In the genomic region with DNA sequence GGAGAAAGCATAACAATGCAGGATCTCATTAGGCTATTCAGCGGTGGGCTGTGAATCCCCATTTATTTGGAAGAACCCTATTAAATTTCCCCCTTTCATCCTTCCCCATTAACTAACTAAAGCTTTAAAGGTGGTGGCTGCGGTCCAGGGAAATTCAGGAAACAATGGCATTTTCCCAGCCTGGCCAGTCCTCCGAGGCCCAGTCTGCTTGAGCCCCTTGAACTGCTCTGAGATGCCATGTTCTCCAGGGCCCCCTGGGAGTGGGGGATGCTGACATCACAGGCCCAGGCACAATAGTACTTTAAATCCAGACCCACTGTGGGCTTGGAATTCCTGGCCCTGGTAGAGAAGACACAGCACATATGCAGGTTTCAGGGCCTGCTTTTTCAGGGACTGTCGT, we compare ENCODE assay signal across 1 cellular context.
TF ChIP-seq lines count a peak whose summit lies in the region.

No MANE protein-coding gene starts in this region.

TF ChIP-seq in WTC11, 78 proteins besides CTCF, POLR2A, EP300 and RAD21 (continued from another document):
- TF ChIP-seq ATF1 (CRISPR knock-in tag; IDR thresholded peaks at IDR 0.05) (no peak), ZNF121 (CRISPR knock-in tag; IDR thresholded peaks at IDR 0.05) (no peak), JAZF1 (CRISPR knock-in tag; IDR thresholded peaks at IDR 0.05) (no peak)
- TF ChIP-seq, protein P1, sequence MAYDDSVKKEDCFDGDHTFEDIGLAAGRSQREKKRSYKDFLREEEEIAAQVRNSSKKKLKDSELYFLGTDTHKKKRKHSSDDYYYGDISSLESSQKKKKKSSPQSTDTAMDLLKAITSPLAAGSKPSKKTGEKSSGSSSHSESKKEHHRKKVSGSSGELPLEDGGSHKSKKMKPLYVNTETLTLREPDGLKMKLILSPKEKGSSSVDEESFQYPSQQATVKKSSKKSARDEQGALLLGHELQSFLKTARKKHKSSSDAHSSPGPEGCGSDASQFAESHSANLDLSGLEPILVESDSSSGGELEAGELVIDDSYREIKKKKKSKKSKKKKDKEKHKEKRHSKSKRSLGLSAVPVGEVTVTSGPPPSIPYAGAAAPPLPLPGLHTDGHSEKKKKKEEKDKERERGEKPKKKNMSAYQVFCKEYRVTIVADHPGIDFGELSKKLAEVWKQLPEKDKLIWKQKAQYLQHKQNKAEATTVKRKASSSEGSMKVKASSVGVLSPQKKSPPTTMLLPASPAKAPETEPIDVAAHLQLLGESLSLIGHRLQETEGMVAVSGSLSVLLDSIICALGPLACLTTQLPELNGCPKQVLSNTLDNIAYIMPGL (CRISPR knock-in tag; IDR thresholded peaks at IDR 0.05): no peak
